ENCODE assay signal across 8 cellular contexts in genomic region chr16:71311553-71312158, GRCh38. TPM values are rescaled to one million over a fixed set of nuclear protein-coding genes. Genes with fewer than 3 reads are reported as not detected.
DNase-seq lines count a peak whose midpoint lies in the region; ATAC-seq and TF ChIP-seq lines count a peak whose summit lies in the region.

No MANE protein-coding gene starts in this region.

- H3K27me3 ChIP-seq in Loucy (ENCODE audit: insufficient read depth, low read length, poor library complexity, severe bottlenecking) (peaks cover 4% of the 10 kb centered on the region), tibial artery (no peaks in the 10 kb centered on the region)

- no peak for ATAC-seq in HG02840 (IDR thresholded peaks at IDR 0.05; ENCODE audit: low FRiP score, unreplicated experiment)
- no peak for ATAC-seq in HG02973 (IDR thresholded peaks at IDR 0.05; ENCODE audit: unreplicated experiment)

- H3K36me3 Mint-ChIP-seq in activated naive CD4-positive, alpha-beta T cell treated with anti-CD3 and anti-CD28 coated beads for 36 hours (ENCODE audit: low read depth), result no peaks in the 10 kb centered on the region
- H3K36me3 Mint-ChIP-seq in immature natural killer cell, result no peaks in the 10 kb centered on the region

- peak; percentile 91 for TF ChIP-seq CTCF in Loucy (conservative IDR thresholded peaks at IDR 0.05; ENCODE audit: low read length)
- peak; percentile 37 to 54 for TF ChIP-seq CTCF in tibial artery (IDR thresholded peaks at IDR 0.05)

- H3K9me2 ChIP-seq in Loucy (replicated peaks; ENCODE audit: low read depth, low read length), result no peaks in the 10 kb centered on the region

- H3K4me1 ChIP-seq in Loucy (ENCODE audit: insufficient read depth, low read length, poor library complexity, severe bottlenecking) (no peaks in the 10 kb centered on the region), tibial artery (no peaks in the 10 kb centered on the region)

- H4K20me1 ChIP-seq in Loucy (ENCODE audit: insufficient read depth, low read length, poor library complexity, severe bottlenecking), result no peaks in the 10 kb centered on the region

- CTCF ChIA-PET in activated naive CD4-positive, alpha-beta T cell treated with anti-CD3 and anti-CD28 coated beads for 36 hours (lab: Charles Lee), result interaction anchor here (0.6 to 1.9 kb wide), 21 partner anchors 8 to 540 kb away, joined by 3 to 7 read pairs (median 3); no protein-coding TSS in a partner anchor

- no peaks in the 10 kb centered on the region for H3K4me1 Mint-ChIP-seq in activated naive CD4-positive, alpha-beta T cell treated with anti-CD3 and anti-CD28 coated beads for 36 hours (ENCODE audit: low read depth)
- H3K4me1 Mint-ChIP-seq in immature natural killer cell, result peaks cover 0 to 11% of the 10 kb centered on the region in 2 donors

- no peak overlapping the region for H3K4me2 ChIP-seq in Loucy (ENCODE audit: low read depth, low read length, poor library complexity, severe bottlenecking)

- no peaks in the 10 kb centered on the region for H3K79me2 ChIP-seq in Loucy (ENCODE audit: insufficient read depth, low read length)

- H3K9ac ChIP-seq in Loucy (ENCODE audit: low read depth, low read length, poor library complexity, severe bottlenecking), result no peak overlapping the region

- peak; percentile 37 for DNase-seq in activated naive CD4-positive, alpha-beta T cell treated with anti-CD3 and anti-CD28 coated beads for 36 hours
- no peak for DNase-seq in activated naive CD4-positive, alpha-beta T cell (lab: John Stamatoyannopoulos, UW)
- DNase-seq in activated T-cell treated with anti-CD3 and anti-CD28 coated beads for 1 hour (ENCODE audit: low read depth) (peak; percentile 8), immature natural killer cell (peak; percentile 20 to 28 (median 25)), tibial artery (no peak)

- no peaks in the 10 kb centered on the region for H3K9me3 ChIP-seq in Loucy (ENCODE audit: insufficient read depth, low read depth, low read length)
- no peaks in the 10 kb centered on the region for H3K9me3 ChIP-seq in tibial artery

- no peaks in the 10 kb centered on the region for H3F3A ChIP-seq in Loucy (ENCODE audit: low read depth)

- H2AFZ ChIP-seq in Loucy (ENCODE audit: low read length), result no peak overlapping the region

- intact Hi-C loops in activated naive CD4-positive, alpha-beta T cell treated with anti-CD3 and anti-CD28 coated beads for 36 hours (cut with micrococcal nuclease), result loop anchor here (2.0 kb wide), 1 partner anchor 97 kb away; no protein-coding TSS in a partner anchor
- intact Hi-C loops in tibial artery (cut with DNase I; ENCODE audit: low total_unique reads), result no loop called here

- H3K27ac Mint-ChIP-seq in activated naive CD4-positive, alpha-beta T cell treated with anti-CD3 and anti-CD28 coated beads for 36 hours, result no peak overlapping the region
- no peak overlapping the region for H3K27ac Mint-ChIP-seq in immature natural killer cell

- H3K4me3 ChIP-seq in Loucy (ENCODE audit: low read length, poor library complexity, severe bottlenecking), result no peak overlapping the region
- no peak overlapping the region for H3K4me3 ChIP-seq in tibial artery

- peaks cover 25% of the 10 kb centered on the region for H3K27me3 Mint-ChIP-seq in activated naive CD4-positive, alpha-beta T cell treated with anti-CD3 and anti-CD28 coated beads for 36 hours (ENCODE audit: low read depth)
- peaks cover 4 to 9% (median 9%) of the 10 kb centered on the region in 3 donors for H3K27me3 Mint-ChIP-seq in immature natural killer cell (ENCODE audit: low read depth in 3 of 3)

- no peaks in the 10 kb centered on the region for H3K36me3 ChIP-seq in Loucy (ENCODE audit: insufficient read depth, low read length)
- no peaks in the 10 kb centered on the region for H3K36me3 ChIP-seq in tibial artery

- H3K9me3 Mint-ChIP-seq in activated naive CD4-positive, alpha-beta T cell treated with anti-CD3 and anti-CD28 coated beads for 36 hours, result no peaks in the 10 kb centered on the region
- peaks cover 0 to 1% (median 0%) of the 10 kb centered on the region in 6 donors for H3K9me3 Mint-ChIP-seq in immature natural killer cell

- H3K27ac ChIP-seq in tibial artery, result no peak overlapping the region

- H3K4me3 Mint-ChIP-seq in activated naive CD4-positive, alpha-beta T cell treated with anti-CD3 and anti-CD28 coated beads for 36 hours, result no peak overlapping the region
- H3K4me3 Mint-ChIP-seq in immature natural killer cell, result no peak overlapping the region

RNA-seq across cellular contexts. Expression of gene CMTR2, which starts 22.5 kb away (rescaled TPM):
- 10 to 100 TPM; 14.4 to 15.1 TPM for total RNA-seq in activated naive CD4-positive, alpha-beta T cell treated with anti-CD3 and anti-CD28 coated beads for 36 hours
- 10 to 100 TPM; 18.6 to 42.9 (median 19.0) TPM for polyA plus RNA-seq in immature natural killer cell

RNA-seq across cellular contexts. Expression of gene CALB2, which starts 46.9 kb away (rescaled TPM):
- total RNA-seq in activated naive CD4-positive, alpha-beta T cell treated with anti-CD3 and anti-CD28 coated beads for 36 hours, result not detected
- polyA plus RNA-seq in immature natural killer cell, result not detected

Comparison
In these comparisons a context has a peak if more than half of its experiments do, and no peak if none do; other contexts are left out.
1. DNase-seq: peak in activated naive CD4-positive, alpha-beta T cell treated with anti-CD3 and anti-CD28 coated beads for 36 hours (single experiment), activated T-cell treated with anti-CD3 and anti-CD28 coated beads for 1 hour (single experiment) and immature natural killer cell (3 of 3); none in activated naive CD4-positive, alpha-beta T cell (0 of 4) and tibial artery (0 of 2).